Comparison of ENCODE assay signal across 8 cellular contexts in genomic region chr20:45416917-45417316, GRCh38. TPM values are rescaled to one million over a fixed set of nuclear protein-coding genes. Genes with fewer than 3 reads are reported as not detected.
A peak's percentile ranks its signal among the peaks of the same experiment; 100 is the strongest.
DNase-seq lines count a peak whose midpoint lies in the region; ATAC-seq, FAIRE-seq and TF ChIP-seq lines count a peak whose summit lies in the region.

No MANE protein-coding gene starts in this region.

- no peak for TF ChIP-seq POLR2A in A549 (IDR thresholded peaks at IDR 0.05; ENCODE audit: low read length)
- no peak for TF ChIP-seq POLR2A in GM12878 (IDR thresholded peaks at IDR 0.05; ENCODE audit: low read depth, low read length)

- H3K4me1 ChIP-seq in A549 (peaks cover 39% of the 10 kb centered on the region), GM12878 (ENCODE audit: control insufficient read depth, insufficient read depth, low read length) (peaks cover 20% of the 10 kb centered on the region), mesendoderm (ENCODE audit: control insufficient read depth, low read depth, low read length) (peaks cover 3% of the 10 kb centered on the region)

- H2BK15ac ChIP-seq in mesendoderm (replicated peaks; ENCODE audit: low read depth), result no peak overlapping the region

- no peak overlapping the region for H2AFZ ChIP-seq in GM12878 (ENCODE audit: control insufficient read depth, low read depth, low read length)

- H3K9ac ChIP-seq in GM12878 (ENCODE audit: control insufficient read depth, insufficient read depth, low read length), result peak overlapping the region; percentile 71
- no peak overlapping the region for H3K9ac ChIP-seq in mesendoderm (ENCODE audit: low read length)

- FAIRE-seq in A549 (lab: Jason Lieb, UNC) (no peak), GM12878 (lab: Jason Lieb, UNC) (no peak)

- H3K9me3 Mint-ChIP-seq in HFFc6, result no peaks in the 10 kb centered on the region

- in situ Hi-C loops in GM12878 (cut with MboI), result loop anchor here (5.0 kb wide), 1 partner anchor 50 kb away; no protein-coding TSS in a partner anchor

- H3K4me3 ChIP-seq in A549 (peak overlapping the region; percentile 92), GM12878 (peak overlapping the region; percentile 97), mesendoderm (ENCODE audit: low read length) (no peak overlapping the region)

- peaks cover 59% of the 10 kb centered on the region for H3K4me1 Mint-ChIP-seq in HFFc6 (ENCODE audit: low read depth)

- intact Hi-C loops in GM12878 (cut with micrococcal nuclease; ENCODE audit: unreplicated experiment), result loop anchor here (2.0 kb wide), 2 partner anchors 16 to 48 kb away; no protein-coding TSS in a partner anchor

- H3K79me2 ChIP-seq in GM12878 (ENCODE audit: control insufficient read depth, insufficient read depth, low read length), result peaks cover 13% of the 10 kb centered on the region
- H3K79me2 ChIP-seq in mesendoderm (ENCODE audit: control insufficient read depth, insufficient read depth, low read length), result peaks cover 8% of the 10 kb centered on the region

- H2AK5ac ChIP-seq in mesendoderm (ENCODE audit: low read length), result no peak overlapping the region

- TF ChIP-seq CTCF in A549 (IDR thresholded peaks at IDR 0.05), result no peak
- TF ChIP-seq CTCF in HFFc6 (IDR thresholded peaks at IDR 0.05), result no peak
- TF ChIP-seq CTCF in GM12878 (IDR thresholded peaks at IDR 0.05 in 2 of 3, conservative IDR thresholded peaks at IDR 0.05 in 1 of 3; ENCODE audit: control insufficient read depth in 2 of 3, extremely low read depth in 1 of 3, insufficient read depth in 1 of 3, low read depth in 3 of 3, low read length in 3 of 3), result no peak

- H2BK120ac ChIP-seq in mesendoderm (ENCODE audit: low read depth, low read length), result no peak overlapping the region

- H3K4me3 Mint-ChIP-seq in HFFc6, result peak overlapping the region; percentile 95

- H3K79me1 ChIP-seq in mesendoderm (ENCODE audit: low read length), result peaks cover 9% of the 10 kb centered on the region

- 84% methylated on average over 2 of the region's 2 CpGs for WGBS in A549 (ENCODE audit: missing lambda C conversion rate)
- 0% methylated on average over 2 of the region's 2 CpGs for WGBS in GM12878 (ENCODE audit: insufficient coverage, insufficient replicate concordance, low lambda C conversion rate, missing lambda C conversion rate)
- whole genome bisulfite sequencing in mesendoderm (ENCODE audit: extremely low coverage, insufficient coverage, low lambda C conversion rate), result no CpG with 5 or more reads among the region's 2 CpGs

- H2BK5ac ChIP-seq in mesendoderm (ENCODE audit: low read length), result no peak overlapping the region

- ATAC-seq in A549 (no peak), GM12878 (0 out of 3 replicates have a peak, but pooled peaks have one; percentile 9), HG03095 (IDR thresholded peaks at IDR 0.05; ENCODE audit: unreplicated experiment) (no peak)

- no peak overlapping the region for H3K4ac ChIP-seq in mesendoderm (ENCODE audit: low read depth, low read length)

- POLR2A ChIA-PET in A549 (lab: Yijun Ruan, JAX), result interaction anchor here (1.2 to 2.3 kb wide), 4 partner anchors 10 to 54 kb away, joined by 3 to 15 read pairs (median 7); partner anchors contain the start of gene SYS1
- POLR2A ChIA-PET in GM12878 (lab: Charles Lee), result interaction anchor here (1.3 to 1.8 kb wide), 4 partner anchors 11 to 49 kb away, joined by 4 to 9 read pairs (median 6); no protein-coding TSS in a partner anchor

- H3K56ac ChIP-seq in mesendoderm (ENCODE audit: low read length), result no peak overlapping the region

- SMC1A ChIA-PET in GM12878 (lab: Charles Lee; ENCODE audit: uncharacterized antibody, unreplicated experiment), result interaction anchor here (1.5 to 3.0 kb wide), 5 partner anchors 14 to 54 kb away, joined by 3 to 19 read pairs (median 15); partner anchors contain the start of gene SYS1

- H3K36me3 ChIP-seq in GM12878 (ENCODE audit: control insufficient read depth in 2 of 2, insufficient read depth in 2 of 2, low read length in 1 of 2) (peaks cover 11 to 13% of the 10 kb centered on the region in 2 experiments), mesendoderm (ENCODE audit: control insufficient read depth, insufficient read depth, low read length) (peaks cover 13% of the 10 kb centered on the region)

- H3K23ac ChIP-seq in mesendoderm (ENCODE audit: low read length), result no peak overlapping the region

- H4K20me1 ChIP-seq in GM12878 (ENCODE audit: control insufficient read depth, insufficient read depth), result no peaks in the 10 kb centered on the region

- no peaks in the 10 kb centered on the region for H3K9me3 ChIP-seq in A549
- no peaks in the 10 kb centered on the region for H3K9me3 ChIP-seq in GM12878 (replicated peaks; ENCODE audit: control insufficient read depth, insufficient read depth, low read length)

- no peak overlapping the region for H3K18ac ChIP-seq in mesendoderm (ENCODE audit: low read length)

- TF ChIP-seq EP300 in A549 (IDR thresholded peaks at IDR 0.05), result no peak
- no peak for TF ChIP-seq EP300 in GM12878 (IDR thresholded peaks at IDR 0.05; ENCODE audit: borderline replicate concordance in 1 of 2, control insufficient read depth in 1 of 2, low read depth in 2 of 2, low read length in 2 of 2)

- no peaks in the 10 kb centered on the region for H3K27me3 ChIP-seq in GM12878 (replicated peaks in 1 of 2; ENCODE audit: control insufficient read depth in 2 of 2, insufficient read depth in 2 of 2, low read length in 1 of 2)
- no peaks in the 10 kb centered on the region for H3K27me3 ChIP-seq in mesendoderm (ENCODE audit: insufficient read depth, low read length, poor library complexity)

- TSS peak; percentile 57 for BruUV-seq in GM12878 (replicated peaks; lab: Mats Ljungman, UMichigan)

- RAD21 ChIA-PET in GM12878 (lab: Charles Lee; ENCODE audit: unreplicated experiment), result interaction anchor here (1.8 to 3.2 kb wide), 5 partner anchors 20 to 54 kb away, joined by 7 to 24 read pairs (median 9); partner anchors contain the start of gene SYS1

- H4K8ac ChIP-seq in mesendoderm (ENCODE audit: low read depth, low read length), result no peak overlapping the region

- TF ChIP-seq RAD21 in A549 (conservative IDR thresholded peaks at IDR 0.05 in 1 of 2, IDR thresholded peaks at IDR 0.05 in 1 of 2) (no peak), GM12878 (IDR thresholded peaks at IDR 0.05; ENCODE audit: insufficient read depth, low read depth, low read length) (no peak)

- H3K36me3 Mint-ChIP-seq in HFFc6 (ENCODE audit: low read depth), result peaks cover 12% of the 10 kb centered on the region; the same call in 1 of the 2 replicates

- no peaks in the 10 kb centered on the region; the same call in 1 of the 2 replicates for H3K27me3 Mint-ChIP-seq in HFFc6 (ENCODE audit: insufficient read depth)

- no peak for DNase-seq in A549 (ENCODE audit: low read depth in 1 of 2, low spot score in 1 of 2)
- DNase-seq in HFFc6, result no peak
- no peak for DNase-seq in GM12878 (ENCODE audit: low read depth, low spot score)
- no peak for DNase-seq in mesendoderm
- DNase-seq in NCI-H82 treated with DMSO at 0.1 percent for 48 hours (lab: John Stamatoyannopoulos, UW; ENCODE audit: unreplicated experiment), result no peak
- no peak for DNase-seq in NCI-H526 (lab: John Stamatoyannopoulos, UW)
- no peak for DNase-seq in stimulated activated CD4-positive, alpha-beta T cell treated with anti-CD3 and anti-CD28 coated beads, Interleukin-4, amount 100 ng/mL, for 1 hour

- H4K5ac ChIP-seq in mesendoderm (ENCODE audit: low read length), result no peak overlapping the region

- H3K27ac Mint-ChIP-seq in HFFc6, result peak overlapping the region; percentile 96

- peak overlapping the region; percentile 91; a peak in 5 of 6 replicates for H3K27ac ChIP-seq in A549
- peak overlapping the region; percentile 82 for H3K27ac ChIP-seq in GM12878 (ENCODE audit: control insufficient read depth, insufficient read depth)
- no peak overlapping the region for H3K27ac ChIP-seq in mesendoderm (ENCODE audit: low read depth, low read length)

- CTCF ChIA-PET in A549 (lab: Yijun Ruan, JAX) (interaction anchor here (1.3 to 7.9 kb wide), 4 partner anchors 19 to 97 kb away, joined by 3 to 70 read pairs (median 14); no protein-coding TSS in a partner anchor), GM12878 (lab: Yijun Ruan, JAX) (interaction anchor here (0.7 to 8.5 kb wide), 3 partner anchors 9 to 44 kb away, joined by 3 to 86 read pairs (median 71); no protein-coding TSS in a partner anchor)

- peak overlapping the region; percentile 82 for H3K4me2 ChIP-seq in A549
- peak overlapping the region; percentile 90 for H3K4me2 ChIP-seq in GM12878 (ENCODE audit: control insufficient read depth, insufficient read depth)
- peak overlapping the region; percentile 96 for H3K4me2 ChIP-seq in mesendoderm (ENCODE audit: low read length)

RNA-seq across cellular contexts. Expression of gene PIGT, which starts 1.0 kb away (rescaled TPM):
- 60.3 and 79.6 TPM in 2 replicates for polyA plus RNA-seq in A549 (2011; rRNA removed)
- 90.7 and 110 TPM in 2 replicates for polyA plus RNA-seq in A549 (2012; cell fraction: cytosol; rRNA removed)
- polyA plus RNA-seq in A549 (2012; cell fraction: nucleus; rRNA removed), result 149 and 159 TPM in 2 replicates
- 62.0 to 71.8 TPM (median 66.2 TPM) in 3 replicates for polyA plus RNA-seq in A549 (2017; fragmentation: RNase III; extraction: RNeasy Plus Mini Kit Qiagen cat#74134 plus additional on column Dnase treatment)
- 83.2 and 86.7 TPM in 2 replicates for polyA minus RNA-seq in A549 (2011; rRNA and poly(A)+ RNA removed)
- 10 to 100 TPM; 76.7 to 94.0 (median 81.8) TPM for total RNA-seq in HFFc6 (2021; fragmentation: NEBNext Ultra II Directional; extraction: Animal tissue kit (Norgen Biotek cat#: 25700))
- total RNA-seq in GM12878 (2013; cell fraction: nucleolus; rRNA removed), result 84.5 and 94.1 TPM in 2 replicates
- total RNA-seq in GM12878 (2014; rRNA removed), result 35.7 and 45.0 TPM in 2 replicates
- total RNA-seq in GM12878 (2014; rRNA removed; fragmentation: Illumina TruSeq; extraction: Trizol), result 15.5 and 18.6 TPM in 2 replicates
- total RNA-seq in GM12878 (2021), result 39.5 and 45.2 TPM in 2 replicates
- 14.5 TPM for polyA plus RNA-seq in GM12878 (2011; ENCODE audit: low read depth)
- 8.0 and 24.1 TPM in 2 replicates for polyA plus RNA-seq in GM12878 (2011; rRNA removed)
- 27.0 and 35.8 TPM in 2 replicates for polyA plus RNA-seq in GM12878 (2011; cell fraction: cytosol; rRNA removed)
- polyA plus RNA-seq in GM12878 (2011; cell fraction: nucleus; rRNA removed), result 71.0 and 74.4 TPM in 2 replicates
- polyA plus RNA-seq in GM12878 (2012), result 25.3 and 27.7 TPM in 2 replicates
- 29.4 and 41.9 TPM in 2 replicates for polyA plus RNA-seq in GM12878 (2014; fragmentation: Illumina TruSeq; extraction: Trizol)
- 10 to 100 TPM; 19.1 to 27.5 TPM for polyA plus RNA-seq in GM12878 (2014; fragmentation: Nextera tagmentation; extraction: Ambion mirVana)
- polyA plus RNA-seq in GM12878 (2014; rRNA removed), result 28.6 and 33.5 TPM in 2 replicates
- polyA plus RNA-seq in GM12878 (2016; fragmentation: Nextera tagmentation; extraction: Ambion mirVana), result 10 to 100 TPM; 56.5 to 66.0 TPM
- polyA minus RNA-seq in GM12878 (2011; rRNA and poly(A)+ RNA removed), result 27.9 and 34.2 TPM in 2 replicates
- polyA minus RNA-seq in GM12878 (2011; cell fraction: cytosol; rRNA and poly(A)+ RNA removed), result 16.2 and 28.5 TPM in 2 replicates
- polyA minus RNA-seq in GM12878 (2011; cell fraction: nucleus; rRNA and poly(A)+ RNA removed), result 33.1 and 57.7 TPM in 2 replicates
- 67.2 TPM for polyA plus RNA-seq in mesendoderm (2013, experiment 1 of 2)
- 65.0 TPM for polyA plus RNA-seq in mesendoderm (2013, experiment 2 of 2)

RNA-seq across cellular contexts. Expression of gene DBNDD2, which starts 8.8 kb away (rescaled TPM):
- polyA plus RNA-seq in A549 (2011; rRNA removed) (20.9 and 31.1 TPM in 2 replicates), A549 (2017; fragmentation: RNase III; extraction: RNeasy Plus Mini Kit Qiagen cat#74134 plus additional on column Dnase treatment) (6.2 to 6.5 TPM (median 6.3 TPM) in 3 replicates), GM12878 (2011; rRNA removed) (5.0 and 5.7 TPM in 2 replicates), GM12878 (2014; fragmentation: Illumina TruSeq; extraction: Trizol) (0.46 and 0.52 TPM in 2 replicates), GM12878 (2014; fragmentation: Nextera tagmentation; extraction: Ambion mirVana) (under 1 TPM; 0.18 to 0.49 TPM), GM12878 (2014; rRNA removed) (0.39 and 0.67 TPM in 2 replicates), GM12878 (2016; fragmentation: Nextera tagmentation; extraction: Ambion mirVana) (under 1 TPM in 1 of 2 experiments, not detected in 1; 0.21 TPM)
- polyA plus RNA-seq in A549 (2012; cell fraction: cytosol; rRNA removed), result 14.2 and 15.9 TPM in 2 replicates
- polyA plus RNA-seq in A549 (2012; cell fraction: nucleus; rRNA removed), result 9.5 and 13.5 TPM in 2 replicates
- polyA minus RNA-seq in A549 (2011; rRNA and poly(A)+ RNA removed), result 9.8 and 14.8 TPM in 2 replicates
- total RNA-seq in HFFc6 (2021; fragmentation: NEBNext Ultra II Directional; extraction: Animal tissue kit (Norgen Biotek cat#: 25700)), result 10 to 100 TPM; 15.2 to 19.5 (median 19.0) TPM
- 1.1 and 2.1 TPM in 2 replicates for total RNA-seq in GM12878 (2013; cell fraction: nucleolus; rRNA removed)
- total RNA-seq in GM12878 (2014; rRNA removed) (0.17 TPM in 1 of 2 replicates, not detected in the other), GM12878 (2014; rRNA removed; fragmentation: Illumina TruSeq; extraction: Trizol) (0.41 and 0.67 TPM in 2 replicates), GM12878 (2021) (0.74 and 1.0 TPM in 2 replicates)
- polyA plus RNA-seq in GM12878 (2011; ENCODE audit: low read depth), result 0.62 TPM
- 5.1 and 5.3 TPM in 2 replicates for polyA plus RNA-seq in GM12878 (2011; cell fraction: cytosol; rRNA removed)
- polyA plus RNA-seq in GM12878 (2011; cell fraction: nucleus; rRNA removed), result 5.2 and 7.2 TPM in 2 replicates
- polyA plus RNA-seq in GM12878 (2012), result 0.42 and 0.74 TPM in 2 replicates
- polyA minus RNA-seq in GM12878 (2011; rRNA and poly(A)+ RNA removed), result 2.9 and 3.3 TPM in 2 replicates
- not detected in 2 replicates for polyA minus RNA-seq in GM12878 (2011; cell fraction: cytosol; rRNA and poly(A)+ RNA removed)
- 1.3 and 1.7 TPM in 2 replicates for polyA minus RNA-seq in GM12878 (2011; cell fraction: nucleus; rRNA and poly(A)+ RNA removed)
- 17.5 TPM for polyA plus RNA-seq in mesendoderm (2013, experiment 1 of 2)
- polyA plus RNA-seq in mesendoderm (2013, experiment 2 of 2), result 18.6 TPM

RNA-seq across cellular contexts. Expression of gene TP53TG5, which starts 38.8 kb away (rescaled TPM):
- polyA plus RNA-seq in A549 (2011; rRNA removed), result not detected in 2 replicates
- not detected in 2 replicates for polyA plus RNA-seq in A549 (2012; cell fraction: cytosol; rRNA removed)
- polyA plus RNA-seq in A549 (2012; cell fraction: nucleus; rRNA removed), result not detected in 2 replicates
- not detected in 3 replicates for polyA plus RNA-seq in A549 (2017; fragmentation: RNase III; extraction: RNeasy Plus Mini Kit Qiagen cat#74134 plus additional on column Dnase treatment)
- polyA minus RNA-seq in A549 (2011; rRNA and poly(A)+ RNA removed), result not detected in 2 replicates
- total RNA-seq in HFFc6 (2021; fragmentation: NEBNext Ultra II Directional; extraction: Animal tissue kit (Norgen Biotek cat#: 25700)), result not detected
- total RNA-seq in GM12878 (2013; cell fraction: nucleolus; rRNA removed), result not detected in 2 replicates
- not detected in 2 replicates for total RNA-seq in GM12878 (2014; rRNA removed)
- not detected in 2 replicates for total RNA-seq in GM12878 (2014; rRNA removed; fragmentation: Illumina TruSeq; extraction: Trizol)
- total RNA-seq in GM12878 (2021), result not detected in 2 replicates
- 0.16 TPM for polyA plus RNA-seq in GM12878 (2011; ENCODE audit: low read depth)
- polyA plus RNA-seq in GM12878 (2011; rRNA removed), result not detected in 2 replicates
- not detected in 2 replicates for polyA plus RNA-seq in GM12878 (2011; cell fraction: cytosol; rRNA removed)
- not detected in 2 replicates for polyA plus RNA-seq in GM12878 (2011; cell fraction: nucleus; rRNA removed)
- 0.14 and 0.22 TPM in 2 replicates for polyA plus RNA-seq in GM12878 (2012)
- polyA plus RNA-seq in GM12878 (2014; fragmentation: Illumina TruSeq; extraction: Trizol), result not detected in 2 replicates
- not detected for polyA plus RNA-seq in GM12878 (2014; fragmentation: Nextera tagmentation; extraction: Ambion mirVana)
- polyA plus RNA-seq in GM12878 (2014; rRNA removed), result 0.06 TPM in 1 of 2 replicates, not detected in the other
- polyA plus RNA-seq in GM12878 (2016; fragmentation: Nextera tagmentation; extraction: Ambion mirVana), result under 1 TPM in 1 of 2 experiments, not detected in 1; 0.24 TPM
- polyA minus RNA-seq in GM12878 (2011; rRNA and poly(A)+ RNA removed), result not detected in 2 replicates
- polyA minus RNA-seq in GM12878 (2011; cell fraction: cytosol; rRNA and poly(A)+ RNA removed), result not detected in 2 replicates
- not detected in 2 replicates for polyA minus RNA-seq in GM12878 (2011; cell fraction: nucleus; rRNA and poly(A)+ RNA removed)
- 0.07 TPM for polyA plus RNA-seq in mesendoderm (2013, experiment 1 of 2)
- not detected for polyA plus RNA-seq in mesendoderm (2013, experiment 2 of 2)

RNA-seq across cellular contexts. Expression of gene WFDC2, which starts 52.6 kb away (rescaled TPM):
- polyA plus RNA-seq in A549 (2011; rRNA removed) (not detected in 2 replicates), A549 (2017; fragmentation: RNase III; extraction: RNeasy Plus Mini Kit Qiagen cat#74134 plus additional on column Dnase treatment) (0.22 TPM in 1 of 3 replicates, not detected in the others), GM12878 (2011; rRNA removed) (not detected in 2 replicates), GM12878 (2014; fragmentation: Illumina TruSeq; extraction: Trizol) (not detected in 2 replicates), GM12878 (2014; fragmentation: Nextera tagmentation; extraction: Ambion mirVana) (under 1 TPM in 1 of 2 experiments, not detected in 1; 0.13 TPM), GM12878 (2014; rRNA removed) (not detected in 2 replicates), GM12878 (2016; fragmentation: Nextera tagmentation; extraction: Ambion mirVana) (not detected)
- 0.15 and 0.16 TPM in 2 replicates for polyA plus RNA-seq in A549 (2012; cell fraction: cytosol; rRNA removed)
- 0.23 TPM in 1 of 2 replicates, not detected in the other for polyA plus RNA-seq in A549 (2012; cell fraction: nucleus; rRNA removed)
- not detected in 2 replicates for polyA minus RNA-seq in A549 (2011; rRNA and poly(A)+ RNA removed)
- total RNA-seq in HFFc6 (2021; fragmentation: NEBNext Ultra II Directional; extraction: Animal tissue kit (Norgen Biotek cat#: 25700)), result under 1 TPM in 1 of 6 experiments, not detected in 5; 0.97 TPM
- total RNA-seq in GM12878 (2013; cell fraction: nucleolus; rRNA removed), result not detected in 2 replicates
- total RNA-seq in GM12878 (2014; rRNA removed) (not detected in 2 replicates), GM12878 (2014; rRNA removed; fragmentation: Illumina TruSeq; extraction: Trizol) (not detected in 2 replicates), GM12878 (2021) (not detected in 2 replicates)
- polyA plus RNA-seq in GM12878 (2011; ENCODE audit: low read depth), result 4.2 TPM
- polyA plus RNA-seq in GM12878 (2011; cell fraction: cytosol; rRNA removed), result not detected in 2 replicates
- polyA plus RNA-seq in GM12878 (2011; cell fraction: nucleus; rRNA removed), result 0.21 TPM in 1 of 2 replicates, not detected in the other
- 2.4 and 5.3 TPM in 2 replicates for polyA plus RNA-seq in GM12878 (2012)
- polyA minus RNA-seq in GM12878 (2011; rRNA and poly(A)+ RNA removed), result not detected in 2 replicates
- polyA minus RNA-seq in GM12878 (2011; cell fraction: cytosol; rRNA and poly(A)+ RNA removed), result not detected in 2 replicates
- not detected in 2 replicates for polyA minus RNA-seq in GM12878 (2011; cell fraction: nucleus; rRNA and poly(A)+ RNA removed)
- 146 TPM for polyA plus RNA-seq in mesendoderm (2013, experiment 1 of 2)
- 142 TPM for polyA plus RNA-seq in mesendoderm (2013, experiment 2 of 2)

RNA-seq across cellular contexts. Expression of gene SYS1, which starts 54.0 kb away (rescaled TPM):
- polyA plus RNA-seq in A549 (2011; rRNA removed), result 27.6 and 30.5 TPM in 2 replicates
- polyA plus RNA-seq in A549 (2012; cell fraction: cytosol; rRNA removed), result 46.0 and 62.2 TPM in 2 replicates
- polyA plus RNA-seq in A549 (2012; cell fraction: nucleus; rRNA removed), result 54.1 and 71.4 TPM in 2 replicates
- 20.2 to 20.5 TPM (median 20.2 TPM) in 3 replicates for polyA plus RNA-seq in A549 (2017; fragmentation: RNase III; extraction: RNeasy Plus Mini Kit Qiagen cat#74134 plus additional on column Dnase treatment)
- 47.1 and 63.5 TPM in 2 replicates for polyA minus RNA-seq in A549 (2011; rRNA and poly(A)+ RNA removed)
- 10 to 100 TPM; 22.9 to 34.1 (median 27.6) TPM for total RNA-seq in HFFc6 (2021; fragmentation: NEBNext Ultra II Directional; extraction: Animal tissue kit (Norgen Biotek cat#: 25700))
- 26.4 and 29.7 TPM in 2 replicates for total RNA-seq in GM12878 (2013; cell fraction: nucleolus; rRNA removed)
- total RNA-seq in GM12878 (2014; rRNA removed), result 8.9 and 14.5 TPM in 2 replicates
- total RNA-seq in GM12878 (2014; rRNA removed; fragmentation: Illumina TruSeq; extraction: Trizol), result 5.4 and 6.4 TPM in 2 replicates
- 9.4 and 9.5 TPM in 2 replicates for total RNA-seq in GM12878 (2021)
- 7.3 TPM for polyA plus RNA-seq in GM12878 (2011; ENCODE audit: low read depth)
- 17.8 and 22.6 TPM in 2 replicates for polyA plus RNA-seq in GM12878 (2011; rRNA removed)
- polyA plus RNA-seq in GM12878 (2011; cell fraction: cytosol; rRNA removed), result 42.2 and 53.1 TPM in 2 replicates
- 23.1 and 26.2 TPM in 2 replicates for polyA plus RNA-seq in GM12878 (2011; cell fraction: nucleus; rRNA removed)
- 9.0 and 9.2 TPM in 2 replicates for polyA plus RNA-seq in GM12878 (2012)
- polyA plus RNA-seq in GM12878 (2014; fragmentation: Illumina TruSeq; extraction: Trizol), result 5.8 and 6.2 TPM in 2 replicates
- polyA plus RNA-seq in GM12878 (2014; fragmentation: Nextera tagmentation; extraction: Ambion mirVana), result 1 to 10 TPM; 5.1 to 7.3 TPM
- 10.8 and 15.8 TPM in 2 replicates for polyA plus RNA-seq in GM12878 (2014; rRNA removed)
- polyA plus RNA-seq in GM12878 (2016; fragmentation: Nextera tagmentation; extraction: Ambion mirVana), result 1 to 10 TPM; 9.1 to 9.8 TPM
- 38.8 and 61.4 TPM in 2 replicates for polyA minus RNA-seq in GM12878 (2011; rRNA and poly(A)+ RNA removed)
- 15.0 and 15.8 TPM in 2 replicates for polyA minus RNA-seq in GM12878 (2011; cell fraction: cytosol; rRNA and poly(A)+ RNA removed)
- polyA minus RNA-seq in GM12878 (2011; cell fraction: nucleus; rRNA and poly(A)+ RNA removed), result 30.7 and 44.2 TPM in 2 replicates
- polyA plus RNA-seq in mesendoderm (2013, experiment 1 of 2), result 13.8 TPM
- polyA plus RNA-seq in mesendoderm (2013, experiment 2 of 2), result 13.5 TPM

Comparison
In these comparisons a context has a peak if more than half of its experiments do, and no peak if none do; other contexts are left out.
1. RNA of gene DBNDD2, which starts 8.8 kb away (total RNA-seq): 15.2 to 19.5 TPM in HFFc6; 0.17 to 2.1 TPM in GM12878; every median in the first group is over 4 times any median in the second.
2. Peak in every context shown above with its lines, with median percentiles within 50 percentile points of each other: H3K4me2 ChIP-seq.